1 cellular context compared by ENCODE assay signal in genomic region chr17:74873036-74873873, GRCh38.
TF ChIP-seq lines count a peak whose summit lies in the region.

No MANE protein-coding gene starts in this region.

TF ChIP-seq in HepG2, 621 proteins besides CTCF, POLR2A, EP300 and RAD21 (continued from another document and continues in another):
- TF ChIP-seq, protein P1, sequence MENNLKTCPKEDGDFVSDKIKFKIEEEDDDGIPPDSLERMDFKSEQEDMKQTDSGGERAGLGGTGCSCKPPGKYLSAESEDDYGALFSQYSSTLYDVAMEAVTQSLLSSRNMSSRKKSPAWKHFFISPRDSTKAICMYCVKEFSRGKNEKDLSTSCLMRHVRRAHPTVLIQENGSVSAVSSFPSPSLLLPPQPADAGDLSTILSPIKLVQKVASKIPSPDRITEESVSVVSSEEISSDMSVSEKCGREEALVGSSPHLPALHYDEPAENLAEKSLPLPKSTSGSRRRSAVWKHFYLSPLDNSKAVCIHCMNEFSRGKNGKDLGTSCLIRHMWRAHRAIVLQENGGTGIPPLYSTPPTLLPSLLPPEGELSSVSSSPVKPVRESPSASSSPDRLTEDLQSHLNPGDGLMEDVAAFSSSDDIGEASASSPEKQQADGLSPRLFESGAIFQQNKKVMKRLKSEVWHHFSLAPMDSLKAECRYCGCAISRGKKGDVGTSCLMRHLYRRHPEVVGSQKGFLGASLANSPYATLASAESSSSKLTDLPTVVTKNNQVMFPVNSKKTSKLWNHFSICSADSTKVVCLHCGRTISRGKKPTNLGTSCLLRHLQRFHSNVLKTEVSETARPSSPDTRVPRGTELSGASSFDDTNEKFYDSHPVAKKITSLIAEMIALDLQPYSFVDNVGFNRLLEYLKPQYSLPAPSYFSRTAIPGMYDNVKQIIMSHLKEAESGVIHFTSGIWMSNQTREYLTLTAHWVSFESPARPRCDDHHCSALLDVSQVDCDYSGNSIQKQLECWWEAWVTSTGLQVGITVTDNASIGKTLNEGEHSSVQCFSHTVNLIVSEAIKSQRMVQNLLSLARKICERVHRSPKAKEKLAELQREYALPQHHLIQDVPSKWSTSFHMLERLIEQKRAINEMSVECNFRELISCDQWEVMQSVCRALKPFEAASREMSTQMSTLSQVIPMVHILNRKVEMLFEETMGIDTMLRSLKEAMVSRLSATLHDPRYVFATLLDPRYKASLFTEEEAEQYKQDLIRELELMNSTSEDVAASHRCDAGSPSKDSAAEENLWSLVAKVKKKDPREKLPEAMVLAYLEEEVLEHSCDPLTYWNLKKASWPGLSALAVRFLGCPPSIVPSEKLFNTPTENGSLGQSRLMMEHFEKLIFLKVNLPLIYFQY (CRISPR knock-in tag; IDR thresholded peaks at IDR 0.05; ENCODE audit: borderline replicate concordance) = no peak
- TF ChIP-seq, protein P2, sequence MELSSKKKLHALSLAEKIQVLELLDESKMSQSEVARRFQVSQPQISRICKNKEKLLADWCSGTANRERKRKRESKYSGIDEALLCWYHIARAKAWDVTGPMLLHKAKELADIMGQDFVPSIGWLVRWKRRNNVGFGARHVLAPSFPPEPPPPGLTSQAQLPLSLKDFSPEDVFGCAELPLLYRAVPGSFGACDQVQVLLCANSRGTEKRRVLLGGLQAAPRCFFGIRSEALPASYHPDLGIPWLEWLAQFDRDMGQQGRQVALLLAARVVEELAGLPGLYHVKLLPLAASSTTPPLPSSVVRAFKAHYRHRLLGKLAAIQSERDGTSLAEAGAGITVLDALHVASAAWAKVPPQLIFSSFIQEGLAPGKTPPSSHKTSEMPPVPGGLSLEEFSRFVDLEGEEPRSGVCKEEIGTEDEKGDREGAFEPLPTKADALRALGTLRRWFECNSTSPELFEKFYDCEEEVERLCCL (CRISPR knock-in tag; IDR thresholded peaks at IDR 0.05; ENCODE audit: borderline replicate concordance) = no peak
- peak; percentile 63 for TF ChIP-seq NR2C2 (CRISPR knock-in tag; IDR thresholded peaks at IDR 0.05; ENCODE audit: borderline replicate concordance)
- TF ChIP-seq ZNF703 (CRISPR knock-in tag; IDR thresholded peaks at IDR 0.05; ENCODE audit: borderline replicate concordance) = no peak
- TF ChIP-seq MIXL1 (CRISPR knock-in tag; IDR thresholded peaks at IDR 0.05) = peak; percentile 86
- no peak for TF ChIP-seq MYNN (CRISPR knock-in tag; IDR thresholded peaks at IDR 0.05; ENCODE audit: low read depth)
- TF ChIP-seq ZNF501 (CRISPR knock-in tag; IDR thresholded peaks at IDR 0.05) = peak; percentile 85
- TF ChIP-seq HNRNPL (IDR thresholded peaks at IDR 0.05; ENCODE audit: low read depth, low read length) = no peak
- TF ChIP-seq ZNF143 (CRISPR knock-in tag; IDR thresholded peaks at IDR 0.05) = no peak
- TF ChIP-seq HCFC1 (IDR thresholded peaks at IDR 0.05; ENCODE audit: low read depth, low read length) = peak; percentile 84
- no peak for TF ChIP-seq ZFP37 (CRISPR knock-in tag; IDR thresholded peaks at IDR 0.05; ENCODE audit: borderline replicate concordance)
- TF ChIP-seq ZBTB49 (CRISPR knock-in tag; IDR thresholded peaks at IDR 0.05; ENCODE audit: borderline replicate concordance) = no peak
- TF ChIP-seq, protein P3, sequence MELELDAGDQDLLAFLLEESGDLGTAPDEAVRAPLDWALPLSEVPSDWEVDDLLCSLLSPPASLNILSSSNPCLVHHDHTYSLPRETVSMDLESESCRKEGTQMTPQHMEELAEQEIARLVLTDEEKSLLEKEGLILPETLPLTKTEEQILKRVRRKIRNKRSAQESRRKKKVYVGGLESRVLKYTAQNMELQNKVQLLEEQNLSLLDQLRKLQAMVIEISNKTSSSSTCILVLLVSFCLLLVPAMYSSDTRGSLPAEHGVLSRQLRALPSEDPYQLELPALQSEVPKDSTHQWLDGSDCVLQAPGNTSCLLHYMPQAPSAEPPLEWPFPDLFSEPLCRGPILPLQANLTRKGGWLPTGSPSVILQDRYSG (CRISPR knock-in tag; IDR thresholded peaks at IDR 0.05) = no peak
- TF ChIP-seq TEAD2 (CRISPR knock-in tag; IDR thresholded peaks at IDR 0.05) = no peak
- no peak for TF ChIP-seq ZNF75D (CRISPR knock-in tag; IDR thresholded peaks at IDR 0.05; ENCODE audit: borderline replicate concordance)
- TF ChIP-seq ZNF407 (CRISPR knock-in tag; IDR thresholded peaks at IDR 0.05; ENCODE audit: not compliant biosample characterization) = peak; percentile 2
- TF ChIP-seq PBX3 (CRISPR knock-in tag; IDR thresholded peaks at IDR 0.05; ENCODE audit: borderline replicate concordance) = no peak
- peak; percentile 66 for TF ChIP-seq MIER2 (CRISPR knock-in tag; IDR thresholded peaks at IDR 0.05)
- peak; percentile 73 for TF ChIP-seq SP2 (CRISPR knock-in tag; IDR thresholded peaks at IDR 0.05)
- 0 out of 2 replicates have a peak, but pooled peaks have one; percentile 42 for TF ChIP-seq KLF11 (CRISPR knock-in tag; IDR thresholded peaks at IDR 0.05)
- no peak for TF ChIP-seq ZNF225 (CRISPR knock-in tag; IDR thresholded peaks at IDR 0.05)
- TF ChIP-seq KLF12 (CRISPR knock-in tag; IDR thresholded peaks at IDR 0.05; ENCODE audit: borderline replicate concordance) = no peak; the same call in 1 of the 2 replicates
- TF ChIP-seq NFE2L2 (IDR thresholded peaks at IDR 0.05; ENCODE audit: low read length) = no peak
- TF ChIP-seq POGZ (CRISPR knock-in tag; IDR thresholded peaks at IDR 0.05) = peak; percentile 92
- TF ChIP-seq, protein P4, sequence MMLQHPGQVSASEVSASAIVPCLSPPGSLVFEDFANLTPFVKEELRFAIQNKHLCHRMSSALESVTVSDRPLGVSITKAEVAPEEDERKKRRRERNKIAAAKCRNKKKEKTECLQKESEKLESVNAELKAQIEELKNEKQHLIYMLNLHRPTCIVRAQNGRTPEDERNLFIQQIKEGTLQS (CRISPR knock-in tag; IDR thresholded peaks at IDR 0.05) = no peak
- TF ChIP-seq, protein P5, sequence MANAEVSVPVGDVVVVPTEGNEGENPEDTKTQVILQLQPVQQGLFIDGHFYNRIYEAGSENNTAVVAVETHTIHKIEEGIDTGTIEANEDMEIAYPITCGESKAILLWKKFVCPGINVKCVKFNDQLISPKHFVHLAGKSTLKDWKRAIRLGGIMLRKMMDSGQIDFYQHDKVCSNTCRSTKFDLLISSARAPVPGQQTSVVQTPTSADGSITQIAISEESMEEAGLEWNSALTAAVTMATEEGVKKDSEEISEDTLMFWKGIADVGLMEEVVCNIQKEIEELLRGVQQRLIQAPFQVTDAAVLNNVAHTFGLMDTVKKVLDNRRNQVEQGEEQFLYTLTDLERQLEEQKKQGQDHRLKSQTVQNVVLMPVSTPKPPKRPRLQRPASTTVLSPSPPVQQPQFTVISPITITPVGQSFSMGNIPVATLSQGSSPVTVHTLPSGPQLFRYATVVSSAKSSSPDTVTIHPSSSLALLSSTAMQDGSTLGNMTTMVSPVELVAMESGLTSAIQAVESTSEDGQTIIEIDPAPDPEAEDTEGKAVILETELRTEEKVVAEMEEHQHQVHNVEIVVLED (CRISPR knock-in tag; IDR thresholded peaks at IDR 0.05; ENCODE audit: borderline replicate concordance) = peak; percentile 78; the same call in 1 of the 2 replicates
- no peak for TF ChIP-seq ZNF18 (CRISPR knock-in tag; IDR thresholded peaks at IDR 0.05; ENCODE audit: insufficient replicate concordance)
- TF ChIP-seq ZZZ3 (CRISPR knock-in tag; IDR thresholded peaks at IDR 0.05; ENCODE audit: borderline replicate concordance) = no peak; the same call in 1 of the 2 replicates
